Comparison of ENCODE assay signal across 10 cellular contexts in the genomic region with DNA sequence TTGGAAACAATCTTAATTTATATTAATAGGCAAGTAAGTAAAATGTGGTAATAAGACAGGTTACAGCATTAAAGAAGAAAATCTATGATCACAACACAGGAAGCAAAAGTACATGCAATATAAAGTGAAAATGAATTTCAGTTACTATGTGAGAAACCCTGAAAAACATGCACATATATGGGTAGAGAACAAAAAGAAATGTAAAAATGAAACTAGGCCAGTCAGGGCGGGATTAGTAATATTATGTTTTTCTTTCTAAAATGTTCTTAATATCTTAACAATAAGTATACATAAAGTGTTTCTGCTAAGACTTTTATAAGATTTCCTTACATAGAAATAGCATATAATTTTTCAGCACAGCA. TPM values are rescaled to one million over a fixed set of nuclear protein-coding genes. Genes with fewer than 3 reads are reported as not detected.
DNase-seq lines count a peak whose midpoint lies in the region; ATAC-seq lines count a peak whose summit lies in the region.
"Had no signal": no experiment of that assay in that cellular context is flagged by ENCODE, and none has a peak within 500 bp of the region (broad histone marks: within the 10 kb centered on the region; RNA-seq: fewer than 3 reads in every experiment).

No MANE protein-coding gene starts in this region.

- peak; percentile 80 for ATAC-seq in activated CD8-positive, alpha-beta memory T cell treated with anti-CD3 and anti-CD28 coated beads, Interleukin-2, amount 10 ng/mL, durations not matched to agents 7 days and 5 days
- ATAC-seq in HG02885 (IDR thresholded peaks at IDR 0.05; ENCODE audit: poor library complexity, unreplicated experiment) (peak; percentile 56), HG03378 (IDR thresholded peaks at IDR 0.05; ENCODE audit: unreplicated experiment) (no peak)
- no peak for ATAC-seq in stimulated activated memory B cell treated with anti-CD40 and anti-IgM and Interleukin-4, amounts not matched to agents 10 μg/mL and 1 μg/mL and 100 μg/mL, for 72 hours

- H3K36me3 Mint-ChIP-seq in activated CD8-positive, alpha-beta memory T cell treated with anti-CD3 and anti-CD28 coated beads, Interleukin-2, amount 10 ng/mL, durations not matched to agents 7 days and 5 days, result peaks cover 78% of the 10 kb centered on the region
- peaks cover 85% of the 10 kb centered on the region for H3K36me3 Mint-ChIP-seq in activated T-helper 2 cell treated with anti-CD3 and anti-CD28 coated beads, Interferon-gamma antibody, Interleukin-2, Interleukin-4, amounts not matched to agents 10 μg/mL and 5 μg/mL and 100 μg/mL, durations not matched to agents 14 hours and 24 hours and 36 hours (ENCODE audit: low read depth)
- H3K36me3 Mint-ChIP-seq in stimulated activated memory B cell treated with anti-CD40 and anti-IgM and Interleukin-4, amounts not matched to agents 10 μg/mL and 1 μg/mL and 100 μg/mL, for 72 hours, result peaks cover 73% of the 10 kb centered on the region

- peaks cover 11% of the 10 kb centered on the region for H3K9me3 Mint-ChIP-seq in activated CD8-positive, alpha-beta memory T cell treated with anti-CD3 and anti-CD28 coated beads, Interleukin-2, amount 10 ng/mL, durations not matched to agents 7 days and 5 days (ENCODE audit: low read depth)
- peaks cover 30% of the 10 kb centered on the region for H3K9me3 Mint-ChIP-seq in activated T-helper 2 cell treated with anti-CD3 and anti-CD28 coated beads, Interferon-gamma antibody, Interleukin-2, Interleukin-4, amounts not matched to agents 10 μg/mL and 5 μg/mL and 100 μg/mL, durations not matched to agents 14 hours and 24 hours and 36 hours
- peaks cover 7% of the 10 kb centered on the region for H3K9me3 Mint-ChIP-seq in stimulated activated memory B cell treated with anti-CD40 and anti-IgM and Interleukin-4, amounts not matched to agents 10 μg/mL and 1 μg/mL and 100 μg/mL, for 72 hours

- no peaks in the 10 kb centered on the region for H3K27me3 Mint-ChIP-seq in activated CD8-positive, alpha-beta memory T cell treated with anti-CD3 and anti-CD28 coated beads, Interleukin-2, amount 10 ng/mL, durations not matched to agents 7 days and 5 days
- H3K27me3 Mint-ChIP-seq in activated T-helper 2 cell treated with anti-CD3 and anti-CD28 coated beads, Interferon-gamma antibody, Interleukin-2, Interleukin-4, amounts not matched to agents 10 μg/mL and 5 μg/mL and 100 μg/mL, durations not matched to agents 14 hours and 24 hours and 36 hours (ENCODE audit: low read depth), result no peaks in the 10 kb centered on the region
- H3K27me3 Mint-ChIP-seq in stimulated activated memory B cell treated with anti-CD40 and anti-IgM and Interleukin-4, amounts not matched to agents 10 μg/mL and 1 μg/mL and 100 μg/mL, for 72 hours, result no peaks in the 10 kb centered on the region

- H3K27ac Mint-ChIP-seq in activated CD8-positive, alpha-beta memory T cell treated with anti-CD3 and anti-CD28 coated beads, Interleukin-2, amount 10 ng/mL, durations not matched to agents 7 days and 5 days, result peak overlapping the region; percentile 92
- peak overlapping the region; percentile 95 for H3K27ac Mint-ChIP-seq in activated T-helper 2 cell treated with anti-CD3 and anti-CD28 coated beads, Interferon-gamma antibody, Interleukin-2, Interleukin-4, amounts not matched to agents 10 μg/mL and 5 μg/mL and 100 μg/mL, durations not matched to agents 14 hours and 24 hours and 36 hours
- H3K27ac Mint-ChIP-seq in stimulated activated memory B cell treated with anti-CD40 and anti-IgM and Interleukin-4, amounts not matched to agents 10 μg/mL and 1 μg/mL and 100 μg/mL, for 72 hours, result peak overlapping the region; percentile 67

- H3K4me1 Mint-ChIP-seq in activated CD8-positive, alpha-beta memory T cell treated with anti-CD3 and anti-CD28 coated beads, Interleukin-2, amount 10 ng/mL, durations not matched to agents 7 days and 5 days, result peaks cover 73% of the 10 kb centered on the region
- H3K4me1 Mint-ChIP-seq in activated T-helper 2 cell treated with anti-CD3 and anti-CD28 coated beads, Interferon-gamma antibody, Interleukin-2, Interleukin-4, amounts not matched to agents 10 μg/mL and 5 μg/mL and 100 μg/mL, durations not matched to agents 14 hours and 24 hours and 36 hours (ENCODE audit: low read depth), result peaks cover 82% of the 10 kb centered on the region
- peaks cover 41% of the 10 kb centered on the region for H3K4me1 Mint-ChIP-seq in stimulated activated memory B cell treated with anti-CD40 and anti-IgM and Interleukin-4, amounts not matched to agents 10 μg/mL and 1 μg/mL and 100 μg/mL, for 72 hours

- peak overlapping the region; percentile 60 for H3K4me3 Mint-ChIP-seq in activated CD8-positive, alpha-beta memory T cell treated with anti-CD3 and anti-CD28 coated beads, Interleukin-2, amount 10 ng/mL, durations not matched to agents 7 days and 5 days
- H3K4me3 Mint-ChIP-seq in activated T-helper 2 cell treated with anti-CD3 and anti-CD28 coated beads, Interferon-gamma antibody, Interleukin-2, Interleukin-4, amounts not matched to agents 10 μg/mL and 5 μg/mL and 100 μg/mL, durations not matched to agents 14 hours and 24 hours and 36 hours (ENCODE audit: low read depth), result peak overlapping the region; percentile 69
- H3K4me3 Mint-ChIP-seq in stimulated activated memory B cell treated with anti-CD40 and anti-IgM and Interleukin-4, amounts not matched to agents 10 μg/mL and 1 μg/mL and 100 μg/mL, for 72 hours, result no peak overlapping the region

- DNase-seq in activated CD8-positive, alpha-beta memory T cell treated with anti-CD3 and anti-CD28 coated beads, Interleukin-2, amount 10 ng/mL, durations not matched to agents 7 days and 5 days, result no peak
- no peak for DNase-seq in activated CD8-positive, alpha-beta memory T cell treated with anti-CD3 and anti-CD28 coated beads for 24 hours
- DNase-seq in activated T-helper 2 cell treated with anti-CD3 and anti-CD28 coated beads, Interferon-gamma antibody, Interleukin-2, Interleukin-4, amounts not matched to agents 10 μg/mL and 5 μg/mL and 100 μg/mL, durations not matched to agents 14 hours and 24 hours and 36 hours (ENCODE audit: low spot score), result no peak
- DNase-seq in SKM-1 (lab: John Stamatoyannopoulos, UW; ENCODE audit: unreplicated experiment) (no peak), NCI-H128 (lab: John Stamatoyannopoulos, UW; ENCODE audit: unreplicated experiment) (no peak)
- DNase-seq: activated CD4-positive, alpha-beta T cell treated with anti-CD3 and anti-CD28 coated beads, Interleukin-2, amount 50 U/mL, for 1 hour; glutamatergic neuron had no signal

- intact Hi-C loops in activated T-helper 2 cell treated with anti-CD3 and anti-CD28 coated beads, Interferon-gamma antibody, Interleukin-2, Interleukin-4, amounts not matched to agents 10 μg/mL and 5 μg/mL and 100 μg/mL, durations not matched to agents 14 hours and 24 hours and 36 hours (cut with micrococcal nuclease), result loop anchor here (1.0 to 10.0 kb wide), 6 partner anchors 14 to 928 kb away; no protein-coding TSS in a partner anchor

- CTCF ChIA-PET in activated CD8-positive, alpha-beta memory T cell treated with anti-CD3 and anti-CD28 coated beads, Interleukin-2, amount 10 ng/mL, durations not matched to agents 7 days and 5 days (lab: Charles Lee), result interaction anchor here (1.2 to 3.8 kb wide), 5 partner anchors 14 to 183 kb away, joined by 3 to 14 read pairs (median 3); partner anchors contain the start of gene DUSP10

RNA-seq across cellular contexts. Expression of gene DUSP10, which starts 15.6 kb away (rescaled TPM):
- total RNA-seq in activated CD8-positive, alpha-beta memory T cell treated with anti-CD3 and anti-CD28 coated beads, Interleukin-2, amount 10 ng/mL, durations not matched to agents 7 days and 5 days, result 10 to 100 TPM; 14.3 to 46.3 TPM
- total RNA-seq in activated T-helper 2 cell treated with anti-CD3 and anti-CD28 coated beads, Interferon-gamma antibody, Interleukin-2, Interleukin-4, amounts not matched to agents 10 μg/mL and 5 μg/mL and 100 μg/mL, durations not matched to agents 14 hours and 24 hours and 36 hours, result 21.0 and 21.7 TPM in 2 replicates

Comparison
In these comparisons a context has a peak if more than half of its experiments do, and no peak if none do; other contexts are left out.
1. ATAC-seq: peak in activated CD8-positive, alpha-beta memory T cell treated with anti-CD3 and anti-CD28 coated beads, Interleukin-2, amount 10 ng/mL, durations not matched to agents 7 days and 5 days (single experiment) and HG02885 (single experiment); none in stimulated activated memory B cell treated with anti-CD40 and anti-IgM and Interleukin-4, amounts not matched to agents 10 μg/mL and 1 μg/mL and 100 μg/mL, for 72 hours (single experiment) and HG03378 (single experiment).
2. Peak in every context shown above with its lines, with median percentiles within 50 percentile points of each other: H3K27ac Mint-ChIP-seq.